ENCODE assay signal across 14 cellular contexts in the genomic region with DNA sequence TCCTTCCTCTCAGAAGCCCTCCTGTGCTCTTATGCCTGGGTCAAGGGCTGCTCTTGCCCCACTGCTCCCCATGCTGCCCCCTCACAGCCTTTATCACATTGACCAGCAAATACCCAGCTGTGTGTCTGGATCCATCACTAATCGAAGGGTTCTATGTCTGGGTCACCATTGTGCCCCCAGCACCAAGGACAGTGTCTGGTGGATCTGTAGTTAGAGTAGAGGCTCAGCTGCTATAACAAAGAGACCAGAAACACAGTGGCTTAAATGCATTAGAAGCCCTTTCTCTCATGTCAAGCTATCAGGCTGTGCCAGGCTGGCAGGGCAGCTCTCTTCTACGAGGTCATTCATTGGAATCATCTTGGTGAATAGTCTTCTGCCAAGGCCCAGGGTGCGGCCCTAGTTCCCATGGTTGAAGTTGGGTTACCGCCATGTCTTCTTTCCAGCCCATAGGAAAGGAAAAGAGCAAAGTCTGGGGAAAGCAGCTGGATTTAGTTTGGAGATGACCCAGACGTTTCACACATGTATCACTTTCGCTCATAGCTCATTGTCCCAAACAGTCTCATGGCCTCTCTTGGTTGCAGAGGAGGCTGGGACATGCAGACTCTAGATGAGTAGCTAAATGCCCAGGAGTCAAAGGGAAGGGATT. TPM values are rescaled to one million over a fixed set of nuclear protein-coding genes. Genes with fewer than 3 reads are reported as not detected.
A peak's percentile ranks its signal among the peaks of the same experiment; 100 is the strongest.
DNase-seq lines count a peak whose midpoint lies in the region; ATAC-seq and TF ChIP-seq lines count a peak whose summit lies in the region.
"Had no signal": no experiment of that assay in that cellular context is flagged by ENCODE, and none has a peak within 500 bp of the region (broad histone marks: within the 10 kb centered on the region; RNA-seq: fewer than 3 reads in every experiment).

No MANE protein-coding gene starts in this region.

- H3K27me3 Mint-ChIP-seq in GM23338 (ENCODE audit: insufficient read depth, low read depth, poor library complexity): peaks cover 7% of the 10 kb centered on the region

- WGBS in spleen, 5 donors: 75 to 89% (median 77%) methylated on average over 6 of the region's 6 CpGs

- no peak for DNase-seq in GM23338 (ENCODE audit: low spot score)
- DNase-seq in MG63: peak; percentile 30
- DNase-seq in fibroblast of gingiva (ENCODE audit: low read depth): peak; percentile 10
- DNase-seq in spleen: peak; percentile 21
- DNase-seq in occipital lobe (lab: John Stamatoyannopoulos, UW): no peak
- DNase-seq: 8988T, AML-193, Caco-2, DND-41, GDM1 had no signal

- H3K27ac ChIP-seq in GM23338 (ENCODE audit: low read depth): no peak overlapping the region
- H3K27ac ChIP-seq in spleen: no peak overlapping the region
- H3K27ac ChIP-seq: BLaER1 had no signal

- intact Hi-C loops in spleen (cut with DNase I; ENCODE audit: low total_unique reads): no loop called here

- no peaks in the 10 kb centered on the region for H3K9me3 ChIP-seq in MG63
- no peaks in the 10 kb centered on the region for H3K9me3 ChIP-seq in spleen
- H3K9me3 ChIP-seq: BLaER1, Caco-2 had no signal

- no peak for ATAC-seq in GM23338
- ATAC-seq in HG02973 (IDR thresholded peaks at IDR 0.05; ENCODE audit: unreplicated experiment): no peak
- no peak for ATAC-seq in HG03565 (IDR thresholded peaks at IDR 0.05; ENCODE audit: unreplicated experiment)

- H3K4me3 ChIP-seq in GM23338 (no peak overlapping the region), MG63 (no peak overlapping the region), spleen (no peak overlapping the region)
- H3K4me3 ChIP-seq: BLaER1 had no signal

- H4K20me1 ChIP-seq in GM23338 (replicated peaks; ENCODE audit: insufficient read depth): no peaks in the 10 kb centered on the region
- H4K20me1 ChIP-seq: BLaER1 had no signal

- H3K27me3 ChIP-seq in GM23338 (ENCODE audit: insufficient read depth): no peaks in the 10 kb centered on the region
- no peaks in the 10 kb centered on the region for H3K27me3 ChIP-seq in MG63
- no peaks in the 10 kb centered on the region for H3K27me3 ChIP-seq in spleen (replicated peaks in 1 of 7)
- H3K27me3 ChIP-seq: BLaER1 had no signal

- peaks cover 8% of the 10 kb centered on the region; the same call in 1 of the 3 replicates for H3K4me1 Mint-ChIP-seq in GM23338
- H3K4me1 Mint-ChIP-seq: CD8-positive, alpha-beta memory T cell had no signal

- TF ChIP-seq POLR2A in spleen (IDR thresholded peaks at IDR 0.05): no peak

- H3K79me2 ChIP-seq in GM23338 (replicated peaks; ENCODE audit: insufficient read depth): no peaks in the 10 kb centered on the region

- H3K36me3 Mint-ChIP-seq in GM23338 (ENCODE audit: low read depth): no peaks in the 10 kb centered on the region

- H2AFZ ChIP-seq in GM23338: no peak overlapping the region

- no peak overlapping the region for H3K4me3 Mint-ChIP-seq in GM23338
- H3K4me3 Mint-ChIP-seq: CD8-positive, alpha-beta memory T cell had no signal

- H3K4me1 ChIP-seq in GM23338 (ENCODE audit: insufficient read depth): no peaks in the 10 kb centered on the region
- no peaks in the 10 kb centered on the region for H3K4me1 ChIP-seq in spleen
- H3K4me1 ChIP-seq: Caco-2 had no signal

- H3K27ac Mint-ChIP-seq in GM23338: no peak overlapping the region
- H3K27ac Mint-ChIP-seq: CD8-positive, alpha-beta memory T cell had no signal

- TF ChIP-seq CTCF in GM23338 (conservative IDR thresholded peaks at IDR 0.05; ENCODE audit: low read depth in 2 of 2) (no peak), spleen (IDR thresholded peaks at IDR 0.05 in 8 of 11, conservative IDR thresholded peaks at IDR 0.05 in 3 of 11) (no peak)

- H3K4me2 ChIP-seq in GM23338: no peak overlapping the region
- H3K4me2 ChIP-seq: BLaER1 had no signal

- no peaks in the 10 kb centered on the region for H3F3A ChIP-seq in GM23338 (replicated peaks; ENCODE audit: low read depth)

- H3K36me3 ChIP-seq in GM23338 (ENCODE audit: insufficient read depth) (no peaks in the 10 kb centered on the region), MG63 (no peaks in the 10 kb centered on the region), spleen (no peaks in the 10 kb centered on the region)
- H3K36me3 ChIP-seq: BLaER1 had no signal

- no peaks in the 10 kb centered on the region for H3K9me3 Mint-ChIP-seq in GM23338
- H3K9me3 Mint-ChIP-seq: CD8-positive, alpha-beta memory T cell had no signal

- H3K9me2 ChIP-seq in GM23338 (ENCODE audit: insufficient read depth): no peaks in the 10 kb centered on the region

TF ChIP-seq in GM23338, 12 proteins besides CTCF, POLR2A, EP300 and RAD21:
- no peak for TF ChIP-seq NANOG (IDR thresholded peaks at IDR 0.05; ENCODE audit: borderline replicate concordance)
- no peak for TF ChIP-seq ZNF331 (CRISPR knock-in tag; IDR thresholded peaks at IDR 0.05; ENCODE audit: low read depth)
- TF ChIP-seq, protein P1, sequence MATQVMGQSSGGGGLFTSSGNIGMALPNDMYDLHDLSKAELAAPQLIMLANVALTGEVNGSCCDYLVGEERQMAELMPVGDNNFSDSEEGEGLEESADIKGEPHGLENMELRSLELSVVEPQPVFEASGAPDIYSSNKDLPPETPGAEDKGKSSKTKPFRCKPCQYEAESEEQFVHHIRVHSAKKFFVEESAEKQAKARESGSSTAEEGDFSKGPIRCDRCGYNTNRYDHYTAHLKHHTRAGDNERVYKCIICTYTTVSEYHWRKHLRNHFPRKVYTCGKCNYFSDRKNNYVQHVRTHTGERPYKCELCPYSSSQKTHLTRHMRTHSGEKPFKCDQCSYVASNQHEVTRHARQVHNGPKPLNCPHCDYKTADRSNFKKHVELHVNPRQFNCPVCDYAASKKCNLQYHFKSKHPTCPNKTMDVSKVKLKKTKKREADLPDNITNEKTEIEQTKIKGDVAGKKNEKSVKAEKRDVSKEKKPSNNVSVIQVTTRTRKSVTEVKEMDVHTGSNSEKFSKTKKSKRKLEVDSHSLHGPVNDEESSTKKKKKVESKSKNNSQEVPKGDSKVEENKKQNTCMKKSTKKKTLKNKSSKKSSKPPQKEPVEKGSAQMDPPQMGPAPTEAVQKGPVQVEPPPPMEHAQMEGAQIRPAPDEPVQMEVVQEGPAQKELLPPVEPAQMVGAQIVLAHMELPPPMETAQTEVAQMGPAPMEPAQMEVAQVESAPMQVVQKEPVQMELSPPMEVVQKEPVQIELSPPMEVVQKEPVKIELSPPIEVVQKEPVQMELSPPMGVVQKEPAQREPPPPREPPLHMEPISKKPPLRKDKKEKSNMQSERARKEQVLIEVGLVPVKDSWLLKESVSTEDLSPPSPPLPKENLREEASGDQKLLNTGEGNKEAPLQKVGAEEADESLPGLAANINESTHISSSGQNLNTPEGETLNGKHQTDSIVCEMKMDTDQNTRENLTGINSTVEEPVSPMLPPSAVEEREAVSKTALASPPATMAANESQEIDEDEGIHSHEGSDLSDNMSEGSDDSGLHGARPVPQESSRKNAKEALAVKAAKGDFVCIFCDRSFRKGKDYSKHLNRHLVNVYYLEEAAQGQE (IDR thresholded peaks at IDR 0.05; ENCODE audit: unreplicated experiment): peak; percentile 50
- no peak for TF ChIP-seq ZNF114 (CRISPR knock-in tag; IDR thresholded peaks at IDR 0.05)

RNA-seq across cellular contexts. Expression of a gene that starts 32.2 kb away (rescaled TPM):
- 0.74 and 1.3 TPM in 2 replicates for total RNA-seq in GM23338 (2014; rRNA removed; shearing (Covaris generic))
- 0.23 and 0.40 TPM in 2 replicates for polyA plus RNA-seq in GM23338 (2016; fragmentation: Nextera tagmentation; extraction: Ambion mirVana)
- not detected in 2 replicates for total RNA-seq in MG63 (2014; rRNA removed; shearing (Covaris generic); ENCODE audit: low replicate concordance)
- 1 to 10 TPM in 1 of 7 donors, under 1 TPM in 6; 0.22 to 2.8 (median 0.51) TPM for total RNA-seq in spleen
- under 1 TPM; 0.11 to 0.53 (median 0.45) TPM for polyA plus RNA-seq in spleen
- total RNA-seq in occipital lobe: 24.3 TPM
- total RNA-seq: CD8-positive, alpha-beta memory T cell had no signal

Comparison
In these comparisons a context has a peak if more than half of its experiments do, and no peak if none do; other contexts are left out.
1. DNase-seq: peak in MG63 (single experiment), fibroblast of gingiva (single experiment) and spleen (single experiment); none in GM23338 (single experiment) and occipital lobe (single experiment).